In the genomic region with DNA sequence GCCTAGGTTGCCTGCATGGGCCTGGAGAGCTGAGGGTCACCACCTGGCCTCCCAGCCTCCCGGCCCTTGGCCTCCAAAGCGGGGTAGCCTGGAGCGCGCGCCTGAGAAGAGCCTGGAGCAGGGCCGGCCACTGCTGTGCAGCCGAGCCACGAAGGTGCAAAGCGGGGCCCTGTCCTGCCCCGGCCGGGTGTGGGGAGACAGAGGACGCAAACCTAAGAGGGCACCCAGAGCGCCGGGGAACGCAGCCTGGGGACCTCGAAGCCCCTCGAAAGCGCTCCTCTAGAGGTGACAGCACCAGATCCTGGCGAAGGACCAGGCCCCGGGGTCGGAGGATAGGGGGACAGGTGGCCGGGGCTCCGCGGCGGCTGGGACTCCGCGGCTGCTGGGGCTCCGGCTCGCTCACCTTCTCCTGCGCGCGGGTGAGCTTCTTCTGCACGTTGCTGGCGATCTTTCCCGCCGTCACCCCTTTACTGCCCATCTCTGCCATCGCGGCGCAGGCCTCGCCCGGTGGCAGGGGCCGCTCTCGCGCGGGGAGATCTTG, we compare ENCODE assay signal across 8 cellular contexts. TPM values are rescaled to one million over a fixed set of nuclear protein-coding genes. Genes with fewer than 3 reads are reported as not detected.
DNase-seq lines count a peak whose midpoint lies in the region; ATAC-seq and TF ChIP-seq lines count a peak whose summit lies in the region.

No MANE protein-coding gene starts in this region.

- CTCF ChIA-PET in activated CD4-positive, alpha-beta T cell treated with anti-CD3 and anti-CD28 coated beads, Interleukin-2, amount 10 ng/mL, durations not matched to agents 7 days and 5 days (lab: Charles Lee), result no interaction called here

- H2AFZ ChIP-seq in ACC112 (ENCODE audit: low read length, unreplicated experiment), result no peak overlapping the region

- no peak for DNase-seq in activated CD4-positive, alpha-beta T cell treated with anti-CD3 and anti-CD28 coated beads, Interleukin-2, amount 10 ng/mL, durations not matched to agents 7 days and 5 days
- DNase-seq in foreskin keratinocyte, result peak; percentile 13 to 46
- DNase-seq in omental fat pad (ENCODE audit: low spot score), result peak; percentile 22
- DNase-seq in NCI-H446 (lab: John Stamatoyannopoulos, UW), result no peak
- DNase-seq in NCI-H2107 (lab: John Stamatoyannopoulos, UW), result no peak

- H3K4me1 ChIP-seq in ACC112 (ENCODE audit: control insufficient read depth, insufficient read depth, low read length, unreplicated experiment), result peaks cover 45% of the 10 kb centered on the region
- H3K4me1 ChIP-seq in foreskin keratinocyte, result peaks cover 4% of the 10 kb centered on the region

- H3K27ac Mint-ChIP-seq in activated CD4-positive, alpha-beta T cell treated with anti-CD3 and anti-CD28 coated beads, Interleukin-2, amount 10 ng/mL, durations not matched to agents 7 days and 5 days, result no peak overlapping the region

- POLR2A ChIA-PET in activated CD4-positive, alpha-beta T cell treated with anti-CD3 and anti-CD28 coated beads, Interleukin-2, amount 10 ng/mL, durations not matched to agents 7 days and 5 days (lab: Charles Lee), result no interaction called here

- H3K4me3 Mint-ChIP-seq in activated CD4-positive, alpha-beta T cell treated with anti-CD3 and anti-CD28 coated beads, Interleukin-2, amount 10 ng/mL, durations not matched to agents 7 days and 5 days, result peak overlapping the region; percentile 65

- peaks cover 24% of the 10 kb centered on the region for H3K27me3 Mint-ChIP-seq in activated CD4-positive, alpha-beta T cell treated with anti-CD3 and anti-CD28 coated beads, Interleukin-2, amount 10 ng/mL, durations not matched to agents 7 days and 5 days

- H3K36me3 Mint-ChIP-seq in activated CD4-positive, alpha-beta T cell treated with anti-CD3 and anti-CD28 coated beads, Interleukin-2, amount 10 ng/mL, durations not matched to agents 7 days and 5 days (ENCODE audit: low read depth), result no peaks in the 10 kb centered on the region

- TF ChIP-seq CTCF in foreskin keratinocyte (conservative IDR thresholded peaks at IDR 0.05) (no peak), omental fat pad (IDR thresholded peaks at IDR 0.05) (no peak)

- H3K4me3 ChIP-seq in ACC112 (ENCODE audit: low read depth, low read length), result peak overlapping the region; percentile 97

- no peaks in the 10 kb centered on the region for H3K9me3 Mint-ChIP-seq in activated CD4-positive, alpha-beta T cell treated with anti-CD3 and anti-CD28 coated beads, Interleukin-2, amount 10 ng/mL, durations not matched to agents 7 days and 5 days

- H3K27ac ChIP-seq in ACC112 (ENCODE audit: low read depth, low read length), result peak overlapping the region; percentile 56; the same call in 1 of the 2 replicates
- H3K27ac ChIP-seq in foreskin keratinocyte, result peak overlapping the region; percentile 92

- no peaks in the 10 kb centered on the region for H3K36me3 ChIP-seq in ACC112 (ENCODE audit: insufficient read depth, low read length)

- H3K4me1 Mint-ChIP-seq in activated CD4-positive, alpha-beta T cell treated with anti-CD3 and anti-CD28 coated beads, Interleukin-2, amount 10 ng/mL, durations not matched to agents 7 days and 5 days, result peaks cover 6% of the 10 kb centered on the region

- peaks cover 54% of the 10 kb centered on the region for H3K79me2 ChIP-seq in ACC112 (ENCODE audit: control insufficient read depth, insufficient read depth, low read length, unreplicated experiment)

- no peaks in the 10 kb centered on the region for H3K27me3 ChIP-seq in ACC112 (ENCODE audit: insufficient read depth, low read length)
- H3K27me3 ChIP-seq in foreskin keratinocyte, result no peaks in the 10 kb centered on the region

- peak; percentile 22 for ATAC-seq in GM19025 (IDR thresholded peaks at IDR 0.05; ENCODE audit: low read depth, unreplicated experiment)
- ATAC-seq in HG03139 (IDR thresholded peaks at IDR 0.05; ENCODE audit: unreplicated experiment), result peak; percentile 21
- peak; percentile 23 for ATAC-seq in foreskin keratinocyte
- ATAC-seq in omental fat pad (ENCODE audit: low FRiP score), result peak; percentile 26

RNA-seq across cellular contexts. Expression of a gene that starts 0.4 kb away (rescaled TPM):
- 100 to 1,000 TPM; 140 to 148 TPM for total RNA-seq in activated CD4-positive, alpha-beta T cell treated with anti-CD3 and anti-CD28 coated beads, Interleukin-2, amount 10 ng/mL, durations not matched to agents 7 days and 5 days
- total RNA-seq in foreskin keratinocyte (30.6 and 30.8 TPM in 2 replicates), omental fat pad (10 to 100 TPM; 64.2 to 78.5 (median 73.2) TPM)
- 29.4 and 31.0 TPM in 2 replicates for polyA plus RNA-seq in foreskin keratinocyte

Comparison
In these comparisons a context has a peak if more than half of its experiments do, and no peak if none do; other contexts are left out.
1. DNase-seq: peak in foreskin keratinocyte (2 of 2) and omental fat pad (single experiment); none in activated CD4-positive, alpha-beta T cell treated with anti-CD3 and anti-CD28 coated beads, Interleukin-2, amount 10 ng/mL, durations not matched to agents 7 days and 5 days (single experiment), NCI-H446 (0 of 2) and NCI-H2107 (single experiment).
2. Peak in every context shown above with its lines, with median percentiles within 50 percentile points of each other: ATAC-seq.